ENCODE assay signal across 14 cellular contexts in the genomic region with DNA sequence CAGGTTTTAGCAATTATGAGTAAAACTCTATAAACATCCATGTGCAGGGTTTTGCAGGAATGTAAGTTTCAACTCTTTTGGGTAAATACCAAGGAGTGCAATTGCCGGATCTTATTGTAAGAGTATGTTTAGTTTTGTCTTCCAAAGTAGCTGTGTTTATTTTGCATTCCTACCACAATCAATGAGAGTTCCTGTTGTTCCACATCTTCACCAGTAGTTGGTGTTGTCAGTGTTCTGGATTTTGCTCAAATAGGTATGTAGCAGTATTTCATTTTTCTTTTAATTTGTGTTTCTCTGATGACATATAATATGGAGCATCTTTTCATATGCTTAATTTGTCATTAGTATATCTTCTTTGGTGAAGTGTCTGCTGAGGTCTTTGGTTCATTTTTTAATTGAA.
A peak's percentile ranks its signal among the peaks of the same experiment; 100 is the strongest.
DNase-seq lines count a peak whose midpoint lies in the region; ATAC-seq, FAIRE-seq and TF ChIP-seq lines count a peak whose summit lies in the region.
"Had no signal": no experiment of that assay in that cellular context is flagged by ENCODE, and none has a peak within 500 bp of the region (broad histone marks: within the 10 kb centered on the region; RNA-seq: fewer than 3 reads in every experiment).

No MANE protein-coding gene starts in this region.

- TF ChIP-seq POLR2A in GM12878 (IDR thresholded peaks at IDR 0.05; ENCODE audit: low read depth, low read length): no peak
- no peak for TF ChIP-seq POLR2A in HepG2 (IDR thresholded peaks at IDR 0.05; ENCODE audit: insufficient read depth in 1 of 2, low read depth in 2 of 2, low read length in 2 of 2)
- no peak for TF ChIP-seq POLR2A in H54 (IDR thresholded peaks at IDR 0.05; ENCODE audit: low read depth, low read length)

- H3K9me3 Mint-ChIP-seq in mesothelial cell of epicardium: peaks cover 72% of the 10 kb centered on the region

- no peak overlapping the region for H2AFZ ChIP-seq in GM12878 (ENCODE audit: control insufficient read depth, low read depth, low read length)
- no peak overlapping the region for H2AFZ ChIP-seq in HepG2 (ENCODE audit: low read length)

- CTCF ChIA-PET in GM12878 (lab: Yijun Ruan, JAX): no interaction called here
- CTCF ChIA-PET in HepG2 (lab: Yijun Ruan, JAX; ENCODE audit: low intra/inter-chr PET ratio, low total read pairs): no interaction called here

- H3K9me3 ChIP-seq in GM12878 (replicated peaks; ENCODE audit: control insufficient read depth, insufficient read depth, low read length): no peaks in the 10 kb centered on the region
- H3K9me3 ChIP-seq in HepG2 (ENCODE audit: low read length): no peaks in the 10 kb centered on the region; the same call in 1 of the 2 replicates
- H3K9me3 ChIP-seq: sigmoid colon had no signal

- POLR2A ChIA-PET in GM12878 (lab: Charles Lee) (no interaction called here), HepG2 (lab: Yijun Ruan, JAX) (no interaction called here)

- no peak for ATAC-seq in GM12878
- ATAC-seq in HepG2: no peak
- no peak for ATAC-seq in GM18519 (IDR thresholded peaks at IDR 0.05; ENCODE audit: low FRiP score, unreplicated experiment)
- ATAC-seq: esophagus mucosa had no signal

- H3K4me2 ChIP-seq in GM12878 (ENCODE audit: control insufficient read depth, insufficient read depth): no peak overlapping the region
- no peak overlapping the region for H3K4me2 ChIP-seq in HepG2 (ENCODE audit: low read depth, low read length)

- H3K79me2 ChIP-seq in GM12878 (ENCODE audit: control insufficient read depth, insufficient read depth, low read length): no peaks in the 10 kb centered on the region
- no peaks in the 10 kb centered on the region for H3K79me2 ChIP-seq in HepG2 (ENCODE audit: insufficient read depth, low read length)

- intact Hi-C loops in GM12878 (cut with micrococcal nuclease; ENCODE audit: unreplicated experiment) (no loop called here), HepG2 (cut with micrococcal nuclease; ENCODE audit: unreplicated experiment) (no loop called here)

- no TSS peak for BruUV-seq in GM12878 (replicated peaks; lab: Mats Ljungman, UMichigan)
- no TSS peak for BruUV-seq in HepG2 (replicated peaks; lab: Mats Ljungman, UMichigan)

- H3K4me3 ChIP-seq in HL-60 (replicated peaks; ENCODE audit: insufficient read depth, low read length) (no peak overlapping the region), GM12878 (no peak overlapping the region), HepG2 (replicated peaks in 1 of 3; ENCODE audit: insufficient read depth in 1 of 3, low read depth in 2 of 3, low read length in 3 of 3) (no peak overlapping the region)
- H3K4me3 ChIP-seq: sigmoid colon had no signal

- no peaks in the 10 kb centered on the region for H3K4me1 Mint-ChIP-seq in mesothelial cell of epicardium

- no peaks in the 10 kb centered on the region for H3K27me3 Mint-ChIP-seq in mesothelial cell of epicardium (ENCODE audit: low read depth)

- no peak overlapping the region for H3K27ac ChIP-seq in HL-60 (replicated peaks)
- H3K27ac ChIP-seq in GM12878 (ENCODE audit: control insufficient read depth, insufficient read depth): no peak overlapping the region
- H3K27ac ChIP-seq in HepG2 (ENCODE audit: extremely low read length, insufficient read depth, low read length): no peak overlapping the region
- no peak overlapping the region for H3K27ac ChIP-seq in caudate nucleus (ENCODE audit: low read depth, low read length)
- H3K27ac ChIP-seq: sigmoid colon had no signal

- 67% methylated on average over 1 of the region's 1 CpG for WGBS in GM12878 (ENCODE audit: insufficient coverage, insufficient replicate concordance, low lambda C conversion rate, missing lambda C conversion rate)
- 43% methylated on average over 1 of the region's 1 CpG for WGBS in HepG2 (ENCODE audit: low lambda C conversion rate)

- H3K27me3 ChIP-seq in HL-60 (ENCODE audit: insufficient read depth, poor library complexity, severe bottlenecking): no peaks in the 10 kb centered on the region
- H3K27me3 ChIP-seq in GM12878 (replicated peaks in 1 of 2; ENCODE audit: control insufficient read depth in 2 of 2, insufficient read depth in 2 of 2, low read length in 1 of 2): no peaks in the 10 kb centered on the region
- no peaks in the 10 kb centered on the region for H3K27me3 ChIP-seq in HepG2 (ENCODE audit: control insufficient read depth in 1 of 2, insufficient read depth in 2 of 2, low read length in 2 of 2)
- H3K27me3 ChIP-seq: sigmoid colon had no signal

- H4K20me1 ChIP-seq in GM12878 (ENCODE audit: control insufficient read depth, insufficient read depth) (no peaks in the 10 kb centered on the region), HepG2 (ENCODE audit: insufficient read depth, low read length) (no peaks in the 10 kb centered on the region)

- in situ Hi-C loops in GM12878 (cut with MboI) (no loop called here), HepG2 (cut with HindIII; ENCODE audit: extremely low pct_ligation_motif_present, low pct_unique_long_range_greater_than_20kb) (no loop called here)

- H3K27ac Mint-ChIP-seq in mesothelial cell of epicardium: no peak overlapping the region

- FAIRE-seq in GM12878 (lab: Jason Lieb, UNC) (no peak), HepG2 (lab: Jason Lieb, UNC) (peak; percentile 40), H54 (lab: Jason Lieb, UNC) (no peak)

- TF ChIP-seq CTCF in HL-60 (IDR thresholded peaks at IDR 0.05; ENCODE audit: insufficient read depth, low read length): peak; percentile 9
- peak; percentile 9 to 21 (median 11); a peak in 1 of 6 replicates for TF ChIP-seq CTCF in GM12878 (IDR thresholded peaks at IDR 0.05 in 2 of 3, conservative IDR thresholded peaks at IDR 0.05 in 1 of 3; ENCODE audit: control insufficient read depth in 2 of 3, extremely low read depth in 1 of 3, insufficient read depth in 1 of 3, low read depth in 3 of 3, low read length in 3 of 3)
- 0 out of 2 replicates have a peak, but pooled peaks have one; percentile 12 for TF ChIP-seq CTCF in HepG2 (CRISPR knock-in tag; IDR thresholded peaks at IDR 0.05)
- TF ChIP-seq CTCF in mesothelial cell of epicardium (IDR thresholded peaks at IDR 0.05; ENCODE audit: unreplicated experiment): no peak

- H3K4me3 Mint-ChIP-seq in mesothelial cell of epicardium: no peak overlapping the region

- TF ChIP-seq EP300 in GM12878 (IDR thresholded peaks at IDR 0.05; ENCODE audit: borderline replicate concordance in 1 of 2, control insufficient read depth in 1 of 2, low read depth in 2 of 2, low read length in 2 of 2) (no peak), HepG2 (IDR thresholded peaks at IDR 0.05; ENCODE audit: low read depth in 2 of 2, low read length in 2 of 2) (no peak), HepG2 (CRISPR knock-in tag; IDR thresholded peaks at IDR 0.05; ENCODE audit: borderline replicate concordance) (no peak)

- H3K4me1 ChIP-seq in GM12878 (ENCODE audit: control insufficient read depth, insufficient read depth, low read length) (no peaks in the 10 kb centered on the region), HepG2 (ENCODE audit: insufficient read depth, low read length) (no peaks in the 10 kb centered on the region)
- H3K4me1 ChIP-seq: sigmoid colon had no signal

- SMC1A ChIA-PET in GM12878 (lab: Charles Lee; ENCODE audit: uncharacterized antibody, unreplicated experiment): no interaction called here

- H3K36me3 ChIP-seq in GM12878 (ENCODE audit: control insufficient read depth in 2 of 2, insufficient read depth in 2 of 2, low read length in 1 of 2) (no peaks in the 10 kb centered on the region), HepG2 (replicated peaks in 1 of 2; ENCODE audit: control insufficient read depth in 1 of 2, insufficient read depth in 2 of 2, low read length in 2 of 2) (no peaks in the 10 kb centered on the region)
- H3K36me3 ChIP-seq: sigmoid colon had no signal

- no peak overlapping the region for H3K9ac ChIP-seq in GM12878 (ENCODE audit: control insufficient read depth, insufficient read depth, low read length)
- H3K9ac ChIP-seq in HepG2 (ENCODE audit: insufficient read depth, low read depth, low read length): no peak overlapping the region

- H3K36me3 Mint-ChIP-seq in mesothelial cell of epicardium: peaks cover 8% of the 10 kb centered on the region

- RAD21 ChIA-PET in GM12878 (lab: Charles Lee; ENCODE audit: unreplicated experiment): no interaction called here

- TF ChIP-seq RAD21 in GM12878 (IDR thresholded peaks at IDR 0.05; ENCODE audit: insufficient read depth, low read depth, low read length) (no peak), HepG2 (CRISPR knock-in tag; IDR thresholded peaks at IDR 0.05) (no peak)

- DNase-seq in EH (ENCODE audit: low read depth) (peak; percentile 57), HL-60 (ENCODE audit: low read depth in 1 of 2, low spot score in 1 of 2) (no peak), GM12878 (ENCODE audit: low read depth, low spot score) (no peak), HepG2 (ENCODE audit: low spot score) (no peak), mesothelial cell of epicardium (ENCODE audit: low spot score in 2 of 2, unreplicated experiment in 2 of 2) (no peak), H54 (ENCODE audit: insufficient read length, low spot score) (no peak), caudate nucleus (lab: John Stamatoyannopoulos, UW) (no peak)
- DNase-seq: activated CD4-positive, alpha-beta T cell treated with anti-CD3 and anti-CD28 coated beads for 1 hour; central memory CD4-positive, alpha-beta T cell; islet precursor cell; sigmoid colon; substantia nigra had no signal

TF ChIP-seq in GM12878, 131 proteins besides CTCF, POLR2A, EP300 and RAD21:
- TF ChIP-seq ZNF622 (IDR thresholded peaks at IDR 0.05): no peak
- TF ChIP-seq TCF12 (IDR thresholded peaks at IDR 0.05; ENCODE audit: low read depth, low read length): no peak
- TF ChIP-seq CBX5 (IDR thresholded peaks at IDR 0.05; ENCODE audit: low read depth): no peak
TF ChIP-seq in GM12878: peak in this region for 0.

TF ChIP-seq in HepG2, 621 proteins besides CTCF, POLR2A, EP300 and RAD21:
- TF ChIP-seq ATM (IDR thresholded peaks at IDR 0.05; ENCODE audit: borderline replicate concordance) (no peak), ISX (CRISPR knock-in tag; conservative IDR thresholded peaks at IDR 0.05) (no peak), JUNB (CRISPR knock-in tag; IDR thresholded peaks at IDR 0.05; ENCODE audit: borderline replicate concordance) (no peak), KDM2A (CRISPR knock-in tag; IDR thresholded peaks at IDR 0.05; ENCODE audit: borderline replicate concordance, low read depth) (no peak)
- TF ChIP-seq, protein P1, sequence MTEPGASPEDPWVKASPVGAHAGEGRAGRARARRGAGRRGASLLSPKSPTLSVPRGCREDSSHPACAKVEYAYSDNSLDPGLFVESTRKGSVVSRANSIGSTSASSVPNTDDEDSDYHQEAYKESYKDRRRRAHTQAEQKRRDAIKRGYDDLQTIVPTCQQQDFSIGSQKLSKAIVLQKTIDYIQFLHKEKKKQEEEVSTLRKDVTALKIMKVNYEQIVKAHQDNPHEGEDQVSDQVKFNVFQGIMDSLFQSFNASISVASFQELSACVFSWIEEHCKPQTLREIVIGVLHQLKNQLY (CRISPR knock-in tag; IDR thresholded peaks at IDR 0.05): no peak
- TF ChIP-seq, protein P2, sequence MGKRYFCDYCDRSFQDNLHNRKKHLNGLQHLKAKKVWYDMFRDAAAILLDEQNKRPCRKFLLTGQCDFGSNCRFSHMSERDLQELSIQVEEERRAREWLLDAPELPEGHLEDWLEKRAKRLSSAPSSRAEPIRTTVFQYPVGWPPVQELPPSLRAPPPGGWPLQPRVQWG (CRISPR knock-in tag; IDR thresholded peaks at IDR 0.05; ENCODE audit: borderline replicate concordance, low read depth): no peak
